8 cellular contexts compared by ENCODE assay signal in genomic region chr5:138352071-138352721, GRCh38. TPM values are rescaled to one million over a fixed set of nuclear protein-coding genes. Genes with fewer than 3 reads are reported as not detected.
A peak's percentile ranks its signal among the peaks of the same experiment; 100 is the strongest.
DNase-seq lines count a peak whose midpoint lies in the region; ATAC-seq and TF ChIP-seq lines count a peak whose summit lies in the region.

Gene KDM3B, plus strand, starts transcription at chr5:138352685. Its CDS starts 111 bp downstream, at chr5:138352796.

- ATAC-seq in GM19023 (IDR thresholded peaks at IDR 0.05; ENCODE audit: unreplicated experiment) = peak; percentile 65
- peak; percentile 65 for ATAC-seq in HG03196 (IDR thresholded peaks at IDR 0.05; ENCODE audit: unreplicated experiment)
- ATAC-seq in left colon = peak; percentile 77

- intact Hi-C loops in left colon (cut with DNase I, micrococcal nuclease) = no loop called here

- TF ChIP-seq CTCF in AG10803 (conservative IDR thresholded peaks at IDR 0.05; ENCODE audit: low read length) = peak; percentile 87

- peak within 1 kb of the TSS; percentile 89 for H3K4me3 ChIP-seq in AG10803 (ENCODE audit: low read length)

- H3K27ac ChIP-seq in cingulate gyrus (ENCODE audit: low read depth, low read length) = peak within 1 kb of the TSS; percentile 93

- peak; percentile 80 for DNase-seq in AG10803 (ENCODE audit: low read depth)
- peak; percentile 51 for DNase-seq in NCI-H446 treated with DMSO at 0.1 percent for 48 hours (lab: John Stamatoyannopoulos, UW)
- peak; percentile 85 to 90 for DNase-seq in activated CD4-positive, alpha-beta T cell treated with anti-CD3 and anti-CD28 coated beads for 4 hours
- peak; percentile 69 to 87 for DNase-seq in left colon
- DNase-seq in stimulated activated CD4-positive, alpha-beta T cell treated with anti-CD3 and anti-CD28 coated beads, Interleukin-1b, Interleukin-23, amount 100 ng/mL, for 4 hours (ENCODE audit: low read depth in 2 of 2) = peak; percentile 88 to 93

RNA-seq across cellular contexts. Expression of gene KDM3B, which starts in this region (rescaled TPM):
- 10 to 100 TPM; 62.4 to 63.2 TPM for total RNA-seq in left colon

Comparison
In these comparisons a context has a peak if more than half of its experiments do, and no peak if none do; other contexts are left out.
1. Peak in every context shown above with its lines: DNase-seq, ATAC-seq, H3K4me3 ChIP-seq and H3K27ac ChIP-seq.